10 cellular contexts compared by ENCODE assay signal in genomic region chr19:38233740-38234251, GRCh38. TPM values are rescaled to one million over a fixed set of nuclear protein-coding genes. Genes with fewer than 3 reads are reported as not detected.
A peak's percentile ranks its signal among the peaks of the same experiment; 100 is the strongest.
DNase-seq lines count a peak whose midpoint lies in the region; ATAC-seq, FAIRE-seq and TF ChIP-seq lines count a peak whose summit lies in the region.
"Had no signal": no experiment of that assay in that cellular context is flagged by ENCODE, and none has a peak within 500 bp of the region (broad histone marks: within the 10 kb centered on the region; RNA-seq: fewer than 3 reads in every experiment).

No MANE protein-coding gene starts in this region.

- FAIRE-seq in endothelial cell of umbilical vein (lab: Jason Lieb, UNC): peak; percentile 90

- no peak overlapping the region for H3K27ac ChIP-seq in endothelial cell of umbilical vein (ENCODE audit: insufficient read depth, low read depth, low read length)

- no peak overlapping the region for H3K4me3 ChIP-seq in endothelial cell of umbilical vein (replicated peaks in 1 of 3; ENCODE audit: insufficient read depth in 1 of 3, low read depth in 1 of 3, low read length in 3 of 3)
- H3K4me3 ChIP-seq: HAP-1 had no signal

- H3K4me1 ChIP-seq in endothelial cell of umbilical vein (ENCODE audit: control insufficient read depth, extremely low read depth, insufficient read depth, low read length): peaks cover 5% of the 10 kb centered on the region
- H3K4me1 ChIP-seq: HAP-1 had no signal

- H3K4me1 Mint-ChIP-seq in naive B cell: peaks cover 6 to 13% (median 11%) of the 10 kb centered on the region in 3 donors
- H3K4me1 Mint-ChIP-seq in stimulated activated effector memory CD8-positive, alpha-beta T cell treated with anti-CD3 and anti-CD28 coated beads, Interleukin-12 subunit alpha, Interleukin-12 subunit beta, amount 100 ng/mL, for 72 hours: no peaks in the 10 kb centered on the region

- no peaks in the 10 kb centered on the region for H3K36me3 Mint-ChIP-seq in naive B cell
- H3K36me3 Mint-ChIP-seq in stimulated activated effector memory CD8-positive, alpha-beta T cell treated with anti-CD3 and anti-CD28 coated beads, Interleukin-12 subunit alpha, Interleukin-12 subunit beta, amount 100 ng/mL, for 72 hours: no peaks in the 10 kb centered on the region

- peak overlapping the region; percentile 60 for H2AFZ ChIP-seq in endothelial cell of umbilical vein (ENCODE audit: low read depth, low read length)

- H3K9ac ChIP-seq in endothelial cell of umbilical vein (replicated peaks; ENCODE audit: extremely low read depth, insufficient read depth, low read length): no peak overlapping the region

- H4K20me1 ChIP-seq in endothelial cell of umbilical vein (replicated peaks; ENCODE audit: control insufficient read depth, extremely low read depth, insufficient read depth, low read length): no peaks in the 10 kb centered on the region

- H3K9me1 ChIP-seq in endothelial cell of umbilical vein (replicated peaks; ENCODE audit: control insufficient read depth, extremely low read depth, insufficient read depth, low read length): no peaks in the 10 kb centered on the region

- dilution Hi-C loops in endothelial cell of umbilical vein (cut with MboI; ENCODE audit: extremely low pct_ligation_motif_present, low sequenced_read_pairs): no loop called here

- CTCF ChIA-PET in endothelial cell of umbilical vein (lab: Charles Lee): interaction anchor here (0.7 to 5.2 kb wide), 19 partner anchors 8 to 403 kb away, joined by 3 to 53 read pairs (median 7); partner anchors contain the start of genes CATSPERG, FAM98C, GGN and KCNK6

- peaks cover 19 to 41% (median 32%) of the 10 kb centered on the region in 3 donors for H3K27me3 Mint-ChIP-seq in naive B cell

- H3K9me3 Mint-ChIP-seq in naive B cell: no peaks in the 10 kb centered on the region
- no peaks in the 10 kb centered on the region for H3K9me3 Mint-ChIP-seq in stimulated activated effector memory CD8-positive, alpha-beta T cell treated with anti-CD3 and anti-CD28 coated beads, Interleukin-12 subunit alpha, Interleukin-12 subunit beta, amount 100 ng/mL, for 72 hours
- H3K9me3 Mint-ChIP-seq: stimulated activated naive CD8-positive, alpha-beta T cell treated with anti-CD3 and anti-CD28 coated beads, Interleukin-15, Interleukin-2, amounts not matched to agents 100 ng/mL and 50 ng/mL, for 24 hours had no signal

- no TSS peak for BruUV-seq in endothelial cell of umbilical vein (replicated peaks; lab: Mats Ljungman, UMichigan)

- ATAC-seq in naive B cell (ENCODE audit: low read depth in 2 of 2) (peak; percentile 59 to 68), HG03045 (IDR thresholded peaks at IDR 0.05; ENCODE audit: unreplicated experiment) (no peak)
- ATAC-seq in stimulated activated effector memory CD8-positive, alpha-beta T cell treated with anti-CD3 and anti-CD28 coated beads, Interleukin-12 subunit alpha, Interleukin-12 subunit beta, amount 100 ng/mL, for 72 hours: peak; percentile 71

- TF ChIP-seq CTCF in endothelial cell of umbilical vein (IDR thresholded peaks at IDR 0.05; ENCODE audit: extremely low read depth in 1 of 2, insufficient read depth in 1 of 2, low read depth in 1 of 2, low read length in 2 of 2): peak; percentile 82 to 86

- H3K27me3 ChIP-seq in endothelial cell of umbilical vein (ENCODE audit: control insufficient read depth in 2 of 2, insufficient read depth in 2 of 2, low read length in 2 of 2): peaks cover 7 to 9% of the 10 kb centered on the region in 2 experiments

- H3K9me3 ChIP-seq in endothelial cell of umbilical vein (replicated peaks; ENCODE audit: control insufficient read depth, insufficient read depth, low read length): no peaks in the 10 kb centered on the region
- H3K9me3 ChIP-seq: HAP-1 had no signal

- no peak for TF ChIP-seq POLR2A in endothelial cell of umbilical vein (IDR thresholded peaks at IDR 0.05; ENCODE audit: low read depth, low read length)

- DNase-seq in AG20443 (ENCODE audit: low spot score) (peak; percentile 87), H4 (ENCODE audit: low spot score) (peak; percentile 67), NOMO-1 treated with dmso at 0.1 percent for 144 hours (lab: John Stamatoyannopoulos, UW; ENCODE audit: unreplicated experiment) (peak; percentile 48), endothelial cell of umbilical vein (ENCODE audit: low read depth, low spot score) (peak; percentile 65), naive B cell (peak; percentile 73)
- DNase-seq in activated CD8-positive, alpha-beta memory T cell treated with anti-CD3 and anti-CD28 coated beads for 48 hours (ENCODE audit: low read depth in 2 of 3, low spot score in 2 of 3): peak; percentile 45 to 93 (median 62)
- DNase-seq in stimulated activated effector memory CD8-positive, alpha-beta T cell treated with anti-CD3 and anti-CD28 coated beads, Interleukin-12 subunit alpha, Interleukin-12 subunit beta, amount 100 ng/mL, for 72 hours (ENCODE audit: low spot score in 2 of 2): peak; percentile 82 to 91

- no peaks in the 10 kb centered on the region for H3K79me2 ChIP-seq in endothelial cell of umbilical vein (ENCODE audit: control insufficient read depth, insufficient read depth, low read length)

- intact Hi-C loops in endothelial cell of umbilical vein (cut with micrococcal nuclease): loop anchor here (1.0 to 10.0 kb wide), 3 partner anchors 102 to 401 kb away; partner anchors contain the start of genes CATSPERG, GGN and SPRED3

- H3K27ac Mint-ChIP-seq in naive B cell: peak overlapping the region in 1 of 6 donors; percentile 33
- H3K27ac Mint-ChIP-seq in stimulated activated effector memory CD8-positive, alpha-beta T cell treated with anti-CD3 and anti-CD28 coated beads, Interleukin-12 subunit alpha, Interleukin-12 subunit beta, amount 100 ng/mL, for 72 hours: no peak overlapping the region
- H3K27ac Mint-ChIP-seq: stimulated activated naive CD8-positive, alpha-beta T cell treated with anti-CD3 and anti-CD28 coated beads, Interleukin-15, Interleukin-2, amounts not matched to agents 100 ng/mL and 50 ng/mL, for 24 hours had no signal

- no peaks in the 10 kb centered on the region for H3K36me3 ChIP-seq in endothelial cell of umbilical vein (ENCODE audit: control insufficient read depth in 2 of 2, extremely low read depth in 1 of 2, insufficient read depth in 2 of 2, low read length in 2 of 2)
- H3K36me3 ChIP-seq: HAP-1 had no signal

- H3K4me3 Mint-ChIP-seq in naive B cell: no peak overlapping the region
- H3K4me3 Mint-ChIP-seq in stimulated activated effector memory CD8-positive, alpha-beta T cell treated with anti-CD3 and anti-CD28 coated beads, Interleukin-12 subunit alpha, Interleukin-12 subunit beta, amount 100 ng/mL, for 72 hours: no peak overlapping the region
- H3K4me3 Mint-ChIP-seq: stimulated activated naive CD8-positive, alpha-beta T cell treated with anti-CD3 and anti-CD28 coated beads, Interleukin-15, Interleukin-2, amounts not matched to agents 100 ng/mL and 50 ng/mL, for 24 hours had no signal

- POLR2A ChIA-PET in endothelial cell of umbilical vein (lab: Charles Lee): interaction anchor here (0.7 kb wide), 1 partner anchor 12 kb away, joined by 4 read pairs; no protein-coding TSS in a partner anchor

- no peak overlapping the region for H3K4me2 ChIP-seq in endothelial cell of umbilical vein (ENCODE audit: insufficient read depth, low read length)

TF ChIP-seq in endothelial cell of umbilical vein, 7 proteins besides CTCF, POLR2A, EP300 and RAD21:
- TF ChIP-seq EZH2 (IDR thresholded peaks at IDR 0.05; ENCODE audit: borderline replicate concordance, low read depth, low read length, severe bottlenecking): no peak
- no peak for TF ChIP-seq GATA2 (IDR thresholded peaks at IDR 0.05; ENCODE audit: insufficient read depth, insufficient read length, low read depth, low read length)

RNA-seq across cellular contexts. Expression of gene DPF1, which starts 9.8 kb away (rescaled TPM):
- total RNA-seq in H4 (2014; rRNA removed; shearing (Covaris generic)): 5.1 and 7.2 TPM in 2 replicates
- total RNA-seq in endothelial cell of umbilical vein: 3.9 and 5.0 TPM in 2 replicates
- polyA plus RNA-seq in endothelial cell of umbilical vein: 1.6 and 2.0 TPM in 2 replicates
- 1.4 and 1.7 TPM in 2 replicates for polyA plus RNA-seq in endothelial cell of umbilical vein (2011; cell fraction: cytosol; rRNA removed)
- polyA plus RNA-seq in endothelial cell of umbilical vein (2011; cell fraction: nucleus; rRNA removed): 2.0 and 3.5 TPM in 2 replicates
- polyA plus RNA-seq in endothelial cell of umbilical vein (2012): 1.1 and 2.0 TPM in 2 replicates
- polyA minus RNA-seq in endothelial cell of umbilical vein: 0.42 and 1.2 TPM in 2 replicates
- 0.82 TPM for polyA minus RNA-seq in endothelial cell of umbilical vein (2011; cell fraction: cytosol; rRNA and poly(A)+ RNA removed)
- 0.82 and 0.87 TPM in 2 replicates for polyA minus RNA-seq in endothelial cell of umbilical vein (2011; cell fraction: nucleus; rRNA and poly(A)+ RNA removed)
- polyA plus RNA-seq in naive B cell (ENCODE audit: low read depth in 6 of 6): under 1 TPM in 2 of 6 donors, not detected in 4; 0.20 to 0.41 TPM

RNA-seq across cellular contexts. Expression of gene PPP1R14A, which starts 22.4 kb away (rescaled TPM):
- not detected in 2 replicates for total RNA-seq in H4 (2014; rRNA removed; shearing (Covaris generic))
- 5.3 and 16.3 TPM in 2 replicates for total RNA-seq in endothelial cell of umbilical vein
- polyA plus RNA-seq in endothelial cell of umbilical vein (3.0 and 5.9 TPM in 2 replicates), naive B cell (ENCODE audit: low read depth in 6 of 6) (10 to 100 TPM; 25.4 to 88.1 (median 58.8) TPM)
- polyA plus RNA-seq in endothelial cell of umbilical vein (2011; cell fraction: cytosol; rRNA removed): 2.0 and 2.7 TPM in 2 replicates
- 1.0 and 1.3 TPM in 2 replicates for polyA plus RNA-seq in endothelial cell of umbilical vein (2011; cell fraction: nucleus; rRNA removed)
- polyA plus RNA-seq in endothelial cell of umbilical vein (2012): 0.88 and 1.4 TPM in 2 replicates
- 0.64 and 1.3 TPM in 2 replicates for polyA minus RNA-seq in endothelial cell of umbilical vein
- polyA minus RNA-seq in endothelial cell of umbilical vein (2011; cell fraction: cytosol; rRNA and poly(A)+ RNA removed): not detected
- not detected in 2 replicates for polyA minus RNA-seq in endothelial cell of umbilical vein (2011; cell fraction: nucleus; rRNA and poly(A)+ RNA removed)

RNA-seq across cellular contexts. Expression of gene SPINT2, which starts 30.6 kb away (rescaled TPM):
- 1.1 TPM in 1 of 2 replicates, not detected in the other for total RNA-seq in H4 (2014; rRNA removed; shearing (Covaris generic))
- 20.1 and 46.6 TPM in 2 replicates for total RNA-seq in endothelial cell of umbilical vein
- 23.9 and 28.9 TPM in 2 replicates for polyA plus RNA-seq in endothelial cell of umbilical vein
- 14.4 and 20.2 TPM in 2 replicates for polyA plus RNA-seq in endothelial cell of umbilical vein (2011; cell fraction: cytosol; rRNA removed)
- polyA plus RNA-seq in endothelial cell of umbilical vein (2011; cell fraction: nucleus; rRNA removed): 6.2 and 9.5 TPM in 2 replicates
- polyA plus RNA-seq in endothelial cell of umbilical vein (2012): 1.2 and 2.5 TPM in 2 replicates
- polyA minus RNA-seq in endothelial cell of umbilical vein: 9.6 and 13.0 TPM in 2 replicates
- 4.6 TPM for polyA minus RNA-seq in endothelial cell of umbilical vein (2011; cell fraction: cytosol; rRNA and poly(A)+ RNA removed)
- 1.3 and 2.5 TPM in 2 replicates for polyA minus RNA-seq in endothelial cell of umbilical vein (2011; cell fraction: nucleus; rRNA and poly(A)+ RNA removed)
- 100 to 1,000 TPM; 163 to 235 (median 190) TPM for polyA plus RNA-seq in naive B cell (ENCODE audit: low read depth in 6 of 6)
